22 cellular contexts compared by ENCODE assay signal in genomic region chr2:206701952-206702630, GRCh38. TPM values are rescaled to one million over a fixed set of nuclear protein-coding genes. Genes with fewer than 3 reads are reported as not detected.
A peak's percentile ranks its signal among the peaks of the same experiment; 100 is the strongest.
DNase-seq lines count a peak whose midpoint lies in the region; TF ChIP-seq lines count a peak whose summit lies in the region.
"Had no signal": no experiment of that assay in that cellular context is flagged by ENCODE, and none has a peak within 500 bp of the region (broad histone marks: within the 10 kb centered on the region; RNA-seq: fewer than 3 reads in every experiment).

No MANE protein-coding gene starts in this region.

- no peaks in the 10 kb centered on the region for H3K36me3 Mint-ChIP-seq in activated CD4-positive, alpha-beta T cell treated with anti-CD3 and anti-CD28 coated beads, Interleukin-2, amount 10 ng/mL, durations not matched to agents 24 days and 14 days (ENCODE audit: low read depth)
- H3K36me3 Mint-ChIP-seq: CD8-positive, alpha-beta T cell; IgD-negative memory B cell; T-cell had no signal

- H4K5ac ChIP-seq in mesendoderm (ENCODE audit: low read length): no peak overlapping the region

- no peak overlapping the region for H3K27ac Mint-ChIP-seq in activated CD4-positive, alpha-beta T cell treated with anti-CD3 and anti-CD28 coated beads, Interleukin-2, amount 10 ng/mL, durations not matched to agents 24 days and 14 days
- H3K27ac Mint-ChIP-seq: CD8-positive, alpha-beta T cell; H9; IgD-negative memory B cell; T-cell had no signal

- no peak overlapping the region for H2BK120ac ChIP-seq in mesendoderm (ENCODE audit: low read depth, low read length)

- intact Hi-C loops in activated CD4-positive, alpha-beta T cell treated with anti-CD3 and anti-CD28 coated beads, Interleukin-2, amount 10 ng/mL, durations not matched to agents 24 days and 14 days (cut with micrococcal nuclease): no loop called here

- no peak overlapping the region for H3K4ac ChIP-seq in mesendoderm (ENCODE audit: low read depth, low read length)

- no peak overlapping the region for H3K27ac ChIP-seq in mesendoderm (ENCODE audit: low read depth, low read length)
- H3K27ac ChIP-seq: BLaER1 had no signal

- CTCF ChIA-PET in HEK293T (lab: Yijun Ruan, JAX): no interaction called here

- peaks cover 3% of the 10 kb centered on the region for H3K4me1 Mint-ChIP-seq in activated CD4-positive, alpha-beta T cell treated with anti-CD3 and anti-CD28 coated beads, Interleukin-2, amount 10 ng/mL, durations not matched to agents 24 days and 14 days

- H3K18ac ChIP-seq in mesendoderm (ENCODE audit: low read length): no peak overlapping the region

- H2BK5ac ChIP-seq in mesendoderm (ENCODE audit: low read length): no peak overlapping the region

- DNase-seq in HEK293T (ENCODE audit: extremely low spot score) (peak; percentile 18), NCI-H1436 (lab: John Stamatoyannopoulos, UW) (peak; percentile 74), NCI-H345 treated with DMSO at 0.1 percent for 48 hours (lab: John Stamatoyannopoulos, UW; ENCODE audit: unreplicated experiment) (peak; percentile 61), mesendoderm (peak; percentile 10), T1000 (lab: John Stamatoyannopoulos, UW) (no peak)
- no peak for DNase-seq in stimulated activated CD4-positive, alpha-beta T cell treated with anti-CD3 and anti-CD28 coated beads, Interleukin-2, amount 100 ng/mL, for 24 hours
- no peak for DNase-seq in activated CD4-positive, alpha-beta T cell treated with anti-CD3 and anti-CD28 coated beads, Interleukin-2, amount 10 ng/mL, durations not matched to agents 24 days and 14 days
- DNase-seq: CD8-positive, alpha-beta T cell; DMS53; H9; Kasumi-1; MM.1S; NCI-H1092; NCI-H526 treated with DMSO at 0.1 percent for 48 hours; PC-3; RPMI8226; SHP77 treated with DMSO at 0.1 percent for 48 hours; SK-N-SH; T-cell had no signal

- no peak overlapping the region for H3K4me2 ChIP-seq in mesendoderm (ENCODE audit: low read length)
- H3K4me2 ChIP-seq: BLaER1, SK-N-SH had no signal

- H3K56ac ChIP-seq in mesendoderm (ENCODE audit: low read length): no peak overlapping the region

- no peak overlapping the region for H3K23ac ChIP-seq in mesendoderm (ENCODE audit: low read length)

- H3K27me3 Mint-ChIP-seq in activated CD4-positive, alpha-beta T cell treated with anti-CD3 and anti-CD28 coated beads, Interleukin-2, amount 10 ng/mL, durations not matched to agents 24 days and 14 days: peaks cover 13% of the 10 kb centered on the region

- H2BK15ac ChIP-seq in mesendoderm (replicated peaks; ENCODE audit: low read depth): no peak overlapping the region

- no peak overlapping the region for H3K4me3 Mint-ChIP-seq in activated CD4-positive, alpha-beta T cell treated with anti-CD3 and anti-CD28 coated beads, Interleukin-2, amount 10 ng/mL, durations not matched to agents 24 days and 14 days
- H3K4me3 Mint-ChIP-seq: CD8-positive, alpha-beta T cell; H9; IgD-negative memory B cell; T-cell had no signal

- H3K4me1 ChIP-seq in mesendoderm (ENCODE audit: control insufficient read depth, low read depth, low read length): no peaks in the 10 kb centered on the region
- H3K4me1 ChIP-seq: BLaER1 had no signal

- H3K4me3 ChIP-seq in mesendoderm (ENCODE audit: low read length): no peak overlapping the region
- H3K4me3 ChIP-seq: BLaER1 had no signal

- H4K8ac ChIP-seq in mesendoderm (ENCODE audit: low read depth, low read length): no peak overlapping the region

- no peak overlapping the region for H2AK5ac ChIP-seq in mesendoderm (ENCODE audit: low read length)

- no peak overlapping the region for H3K9ac ChIP-seq in mesendoderm (ENCODE audit: low read length)
- H3K9ac ChIP-seq: BLaER1, SK-N-SH had no signal

- POLR2A ChIA-PET in HEK293T (lab: Yijun Ruan, JAX): no interaction called here

- WGBS in mesendoderm (ENCODE audit: extremely low coverage, insufficient coverage, low lambda C conversion rate): no CpG with 5 or more reads among the region's 8 CpGs

- H3K79me2 ChIP-seq in mesendoderm (ENCODE audit: control insufficient read depth, insufficient read depth, low read length): no peaks in the 10 kb centered on the region

- H3K27me3 ChIP-seq in mesendoderm (ENCODE audit: insufficient read depth, low read length, poor library complexity): no peaks in the 10 kb centered on the region
- H3K27me3 ChIP-seq: BLaER1 had no signal

- H3K36me3 ChIP-seq in mesendoderm (ENCODE audit: control insufficient read depth, insufficient read depth, low read length): no peaks in the 10 kb centered on the region
- H3K36me3 ChIP-seq: BLaER1 had no signal

- H3K79me1 ChIP-seq in mesendoderm (ENCODE audit: low read length): no peaks in the 10 kb centered on the region

- H3K9me3 Mint-ChIP-seq in activated CD4-positive, alpha-beta T cell treated with anti-CD3 and anti-CD28 coated beads, Interleukin-2, amount 10 ng/mL, durations not matched to agents 24 days and 14 days: no peaks in the 10 kb centered on the region
- H3K9me3 Mint-ChIP-seq: CD8-positive, alpha-beta T cell; H9; IgD-negative memory B cell; T-cell had no signal

TF ChIP-seq in HEK293T, 16 proteins besides CTCF, POLR2A, EP300 and RAD21:
- TF ChIP-seq LEF1 (IDR thresholded peaks at IDR 0.05; ENCODE audit: borderline replicate concordance): no peak

RNA-seq across cellular contexts. Expression of gene DYTN, which starts 16.1 kb away (rescaled TPM):
- polyA plus RNA-seq in mesendoderm (2013, experiment 1 of 2): not detected
- polyA plus RNA-seq in mesendoderm (2013, experiment 2 of 2): not detected
- total RNA-seq in activated CD4-positive, alpha-beta T cell treated with anti-CD3 and anti-CD28 coated beads, Interleukin-2, amount 10 ng/mL, durations not matched to agents 24 days and 14 days: not detected in 2 replicates
- total RNA-seq: A673; CD8-positive, alpha-beta T cell; H9; PC-3; T-cell had no signal
- polyA plus RNA-seq: IgD-negative memory B cell, SK-N-SH had no signal

RNA-seq across cellular contexts. Expression of gene FAM237A, which starts 59.8 kb away (rescaled TPM):
- not detected for polyA plus RNA-seq in mesendoderm (2013, experiment 1 of 2)
- polyA plus RNA-seq in mesendoderm (2013, experiment 2 of 2): not detected
- total RNA-seq in activated CD4-positive, alpha-beta T cell treated with anti-CD3 and anti-CD28 coated beads, Interleukin-2, amount 10 ng/mL, durations not matched to agents 24 days and 14 days: not detected in 2 replicates
- total RNA-seq: A673; CD8-positive, alpha-beta T cell; H9; PC-3; T-cell had no signal
- polyA plus RNA-seq: IgD-negative memory B cell, SK-N-SH had no signal

Comparison
In these comparisons a context has a peak if more than half of its experiments do, and no peak if none do; other contexts are left out.
1. DNase-seq: peak in HEK293T (single experiment), NCI-H1436 (single experiment), NCI-H345 treated with DMSO at 0.1 percent for 48 hours (single experiment) and mesendoderm (single experiment); none in stimulated activated CD4-positive, alpha-beta T cell treated with anti-CD3 and anti-CD28 coated beads, Interleukin-2, amount 100 ng/mL, for 24 hours (0 of 2), activated CD4-positive, alpha-beta T cell treated with anti-CD3 and anti-CD28 coated beads, Interleukin-2, amount 10 ng/mL, durations not matched to agents 24 days and 14 days (single experiment) and T1000 (single experiment).